ENCODE assay signal across 8 cellular contexts in genomic region chr20:62303327-62304226, GRCh38. TPM values are rescaled to one million over a fixed set of nuclear protein-coding genes. Genes with fewer than 3 reads are reported as not detected.
DNase-seq lines count a peak whose midpoint lies in the region; ATAC-seq, FAIRE-seq and TF ChIP-seq lines count a peak whose summit lies in the region.

No MANE protein-coding gene starts in this region.

- H3K18ac ChIP-seq in H9 (ENCODE audit: insufficient read length, low read depth, low read length) (no peak overlapping the region), H1 (ENCODE audit: extremely low read depth, low read length) (no peak overlapping the region)

- H3K23me2 ChIP-seq in H9 (ENCODE audit: insufficient read length, low read depth, low read length, poor library complexity, severe bottlenecking) (peaks cover 7% of the 10 kb centered on the region), H1 (ENCODE audit: low read depth, low read length) (peaks cover 10% of the 10 kb centered on the region; the same call in 1 of the 2 replicates)

- H3K9me3 Mint-ChIP-seq in H9, result no peaks in the 10 kb centered on the region

- DNase-seq in COR-L47 (lab: John Stamatoyannopoulos, UW) (peak; percentile 27), H9 (peak; percentile 31), RWPE2 (ENCODE audit: low spot score) (peak; percentile 91), H1 (ENCODE audit: low read depth in 1 of 2, low spot score in 2 of 2) (no peak), NCI-H1436 (lab: John Stamatoyannopoulos, UW) (no peak), germinal center (ENCODE audit: low spot score) (no peak)
- DNase-seq in effector CD4-positive, alpha-beta T cell, result no peak

- H2BK15ac ChIP-seq in H9 (ENCODE audit: low read depth, low read length) (no peak overlapping the region), H1 (ENCODE audit: low read length) (no peak overlapping the region)

- H3K14ac ChIP-seq in H9 (ENCODE audit: insufficient read depth, low read length) (peak overlapping the region; percentile 63; the same call in 1 of the 2 replicates), H1 (ENCODE audit: insufficient read length) (no peak overlapping the region)

- no peak overlapping the region for H2AFZ ChIP-seq in H9 (ENCODE audit: low read length)
- H2AFZ ChIP-seq in H1 (ENCODE audit: low read length), result no peak overlapping the region

- H3K4me3 ChIP-seq in RWPE2 (ENCODE audit: severe bottlenecking) (peak overlapping the region; percentile 75), H1 (ENCODE audit: extremely low read depth in 1 of 4, insufficient read depth in 2 of 4, low read depth in 3 of 4, low read length in 4 of 4) (peak overlapping the region; percentile 62 to 96 (median 90)), muscle layer of colon (ENCODE audit: low read depth in 1 of 2, low read length in 2 of 2) (peak overlapping the region; percentile 87 to 88)

- H2BK120ac ChIP-seq in H9 (ENCODE audit: low read depth, low read length, poor library complexity, severe bottlenecking) (no peak overlapping the region), H1 (replicated peaks; ENCODE audit: low read depth, low read length) (no peak overlapping the region)

- no peak overlapping the region for H4K5ac ChIP-seq in H9 (ENCODE audit: insufficient read length, low read depth, low read length)
- no peak overlapping the region for H4K5ac ChIP-seq in H1 (ENCODE audit: insufficient read length, low read depth, low read length)

- ATAC-seq in RWPE2 (ENCODE audit: low read depth), result peak; percentile 4; the same call in 2 of the 3 replicates

- H3K9ac ChIP-seq in H9 (ENCODE audit: extremely low read depth, insufficient read length, low read length) (peak overlapping the region; percentile 67), H1 (replicated peaks in 1 of 4; ENCODE audit: extremely low read depth in 1 of 4, low read depth in 3 of 4, low read length in 3 of 4) (peak overlapping the region; percentile 47 to 85 (median 66); a peak in 6 of 7 replicates), muscle layer of colon (ENCODE audit: low read length) (peak overlapping the region; percentile 37)

- H3K27me3 ChIP-seq in H9 (ENCODE audit: insufficient read depth, low read length) (no peaks in the 10 kb centered on the region), RWPE2 (ENCODE audit: insufficient read depth, poor library complexity, severe bottlenecking) (no peaks in the 10 kb centered on the region), H1 (replicated peaks in 1 of 4; ENCODE audit: control insufficient read depth in 3 of 4, extremely low read depth in 1 of 4, insufficient read depth in 3 of 4, low read length in 3 of 4) (no peaks in the 10 kb centered on the region), muscle layer of colon (ENCODE audit: control insufficient read depth in 1 of 2, insufficient read depth in 2 of 2, low read length in 2 of 2) (no peaks in the 10 kb centered on the region)

- H3K4me1 Mint-ChIP-seq in H9, result peaks cover 14 to 22% of the 10 kb centered on the region in 2 experiments

- FAIRE-seq in H1 (lab: Jason Lieb, UNC), result no peak

- H2BK12ac ChIP-seq in H9 (ENCODE audit: insufficient read length, low read depth, low read length), result no peak overlapping the region
- H2BK12ac ChIP-seq in H1 (ENCODE audit: low read depth, low read length), result no peak overlapping the region

- H3K9me3 ChIP-seq in H9 (ENCODE audit: control insufficient read depth, low read depth, low read length) (no peaks in the 10 kb centered on the region), RWPE2 (ENCODE audit: severe bottlenecking) (no peaks in the 10 kb centered on the region), H1 (ENCODE audit: insufficient read depth in 2 of 2, low read depth in 1 of 2, low read length in 1 of 2) (no peaks in the 10 kb centered on the region), muscle layer of colon (ENCODE audit: low read length) (no peaks in the 10 kb centered on the region)

- H3K27me3 Mint-ChIP-seq in H9 (ENCODE audit: low read depth), result no peaks in the 10 kb centered on the region

- H3K79me2 ChIP-seq in H9 (ENCODE audit: insufficient read depth, low read length), result peaks cover 18% of the 10 kb centered on the region; the same call in 1 of the 2 replicates
- H3K79me2 ChIP-seq in H1 (ENCODE audit: control insufficient read depth in 1 of 2, insufficient read depth in 2 of 2, low read length in 2 of 2), result peaks cover 18 to 31% of the 10 kb centered on the region in 2 experiments; a peak in 3 of 4 replicates

- CTCF ChIA-PET in H1 (lab: Charles Lee; ENCODE audit: partially characterized antibody), result interaction anchor here (1.3 to 1.8 kb wide), 3 partner anchors 61 to 79 kb away, joined by 4 to 5 read pairs (median 5); no protein-coding TSS in a partner anchor

- POLR2A ChIA-PET in H1 (lab: Charles Lee; ENCODE audit: partially characterized antibody), result interaction anchor here (0.8 to 14.6 kb wide), 11 partner anchors 9 to 97 kb away, joined by 3 to 170 read pairs (median 5); partner anchors contain the start of genes LAMA5 and RPS21

- H3K4me2 ChIP-seq in H9 (ENCODE audit: insufficient read depth, insufficient read length, low read length), result peak overlapping the region; percentile 63
- H3K4me2 ChIP-seq in H1 (ENCODE audit: insufficient read depth in 1 of 2, low read depth in 2 of 2, low read length in 2 of 2), result peak overlapping the region; percentile 80

- H3K36me3 ChIP-seq in RWPE2 (ENCODE audit: low read depth) (peaks cover 51% of the 10 kb centered on the region), H1 (ENCODE audit: control insufficient read depth in 2 of 4, insufficient read depth in 4 of 4, low read length in 3 of 4) (peaks cover 24 to 45% (median 36%) of the 10 kb centered on the region in 4 experiments), muscle layer of colon (ENCODE audit: insufficient read depth, low read length) (peaks cover 41% of the 10 kb centered on the region)

- H2AK5ac ChIP-seq in H9 (ENCODE audit: insufficient read length, low read length), result no peak overlapping the region
- H2AK5ac ChIP-seq in H1 (ENCODE audit: low read depth, low read length), result no peak overlapping the region

- TF ChIP-seq RAD21 in H1 (IDR thresholded peaks at IDR 0.05 in 1 of 2, conservative IDR thresholded peaks at IDR 0.05 in 1 of 2; ENCODE audit: low read depth in 2 of 2, low read length in 2 of 2), result no peak

- H2BK5ac ChIP-seq in H9 (ENCODE audit: insufficient read length, low read length) (no peak overlapping the region), H1 (ENCODE audit: low read depth, low read length) (peak overlapping the region; percentile 44)

- no peak for TF ChIP-seq EP300 in H1 (IDR thresholded peaks at IDR 0.05; ENCODE audit: borderline replicate concordance in 1 of 2, low read depth in 2 of 2, low read length in 2 of 2)

- H3K4me1 ChIP-seq in H9 (ENCODE audit: insufficient read depth, low read length), result no peaks in the 10 kb centered on the region; the same call in 1 of the 2 replicates
- peaks cover 28% of the 10 kb centered on the region for H3K4me1 ChIP-seq in RWPE2 (ENCODE audit: insufficient read depth, poor library complexity, severe bottlenecking)
- H3K4me1 ChIP-seq in H1 (replicated peaks in 1 of 4; ENCODE audit: control insufficient read depth in 3 of 4, insufficient read depth in 4 of 4, low read length in 3 of 4), result peaks cover 0 to 9% (median 4%) of the 10 kb centered on the region in 4 experiments; a peak in 5 of 7 replicates
- H3K4me1 ChIP-seq in muscle layer of colon (ENCODE audit: insufficient read depth, low read length), result peaks cover 21% of the 10 kb centered on the region

- WGBS in H9 (ENCODE audit: extremely low coverage, insufficient read length, low lambda C conversion rate), result no CpG with 5 or more reads among the region's 67 CpGs
- WGBS in H1 (ENCODE audit: extremely low coverage in 1 of 2, insufficient coverage in 1 of 2, insufficient read length in 1 of 2, insufficient replicate concordance in 2 of 2, low coverage in 1 of 2, low lambda C conversion rate in 2 of 2, missing lambda C conversion rate in 1 of 2), 2 experiments, result 9% methylated on average over 64 of the region's 67 CpGs; no CpG with 5 or more reads in 1 of the 2 experiments

- peak overlapping the region; percentile 90 to 96 for H3K4me3 Mint-ChIP-seq in H9

- peaks cover 19 to 48% (median 47%) of the 10 kb centered on the region in 3 experiments for H3K36me3 Mint-ChIP-seq in H9 (ENCODE audit: insufficient read depth in 1 of 3, low read depth in 3 of 3)

- no peak overlapping the region for H3K4ac ChIP-seq in H9 (ENCODE audit: low read depth, low read length)
- H3K4ac ChIP-seq in H1 (replicated peaks; ENCODE audit: insufficient read length, low read depth, low read length), result no peak overlapping the region

- H3T11ph ChIP-seq in H9 (ENCODE audit: low read length), result no peak overlapping the region

- H3K56ac ChIP-seq in H9 (ENCODE audit: insufficient read length, low read depth, low read length) (no peak overlapping the region), H1 (replicated peaks; ENCODE audit: insufficient read length, low read depth, low read length) (peak overlapping the region; percentile 64)

- TF ChIP-seq POLR2A in H1 (IDR thresholded peaks at IDR 0.05; ENCODE audit: control extremely low read depth in 1 of 2, low read depth in 2 of 2, low read length in 2 of 2), result no peak; a peak in 1 of 3 replicates

- H3K23ac ChIP-seq in H9 (ENCODE audit: insufficient read length, low read depth, low read length), result no peak overlapping the region
- H3K23ac ChIP-seq in H1 (ENCODE audit: insufficient read length), result no peak overlapping the region

- H4K20me1 ChIP-seq in H9 (ENCODE audit: control insufficient read depth, insufficient read depth, insufficient read length) (no peaks in the 10 kb centered on the region), H1 (replicated peaks in 1 of 2; ENCODE audit: control insufficient read depth in 1 of 2, insufficient read depth in 2 of 2, low read length in 2 of 2) (peaks cover 34 to 45% of the 10 kb centered on the region in 2 experiments)

- H3K79me1 ChIP-seq in H9 (ENCODE audit: insufficient read depth, low read depth, low read length, poor library complexity, severe bottlenecking), result no peaks in the 10 kb centered on the region
- H3K79me1 ChIP-seq in H1 (ENCODE audit: low read depth, low read length), result peaks cover 18% of the 10 kb centered on the region

- H4K8ac ChIP-seq in H9 (replicated peaks; ENCODE audit: insufficient read length, low read depth, low read length) (no peak overlapping the region), H1 (ENCODE audit: extremely low read depth, insufficient read depth, low read length) (peak overlapping the region; percentile 22; the same call in 1 of the 2 replicates)

- H4K91ac ChIP-seq in H9 (ENCODE audit: insufficient read length, low read depth, low read length), result no peak overlapping the region
- no peak overlapping the region for H4K91ac ChIP-seq in H1 (replicated peaks; ENCODE audit: insufficient read length, low read length)

- H2BK20ac ChIP-seq in H9 (ENCODE audit: low read depth, low read length, poor library complexity, severe bottlenecking) (no peak overlapping the region), H1 (ENCODE audit: low read length) (no peak overlapping the region)

- H3K27ac ChIP-seq in H9 (ENCODE audit: insufficient read length, low read depth, low read length), result no peak overlapping the region
- peak overlapping the region; percentile 80 for H3K27ac ChIP-seq in RWPE2 (ENCODE audit: poor library complexity, severe bottlenecking)
- H3K27ac ChIP-seq in H1 (ENCODE audit: low read depth, low read length), result peak overlapping the region; percentile 60; the same call in 1 of the 2 replicates
- peak overlapping the region; percentile 75 for H3K27ac ChIP-seq in muscle layer of colon (ENCODE audit: low read depth, low read length)

- TF ChIP-seq CTCF in H9 (conservative IDR thresholded peaks at IDR 0.05) (no peak), RWPE2 (IDR thresholded peaks at IDR 0.05; ENCODE audit: poor library complexity, severe bottlenecking) (no peak), H1 (IDR thresholded peaks at IDR 0.05; ENCODE audit: control extremely low read depth in 1 of 3, insufficient read depth in 1 of 3, low read depth in 1 of 3, low read length in 3 of 3) (no peak)

- peak overlapping the region; percentile 85 to 97 (median 92); a peak in 6 of 7 replicates for H3K27ac Mint-ChIP-seq in H9

RNA-seq across cellular contexts. Expression of gene ADRM1, which starts 0.8 kb away (rescaled TPM):
- 153 and 154 TPM in 2 replicates for total RNA-seq in H9 (2021)
- total RNA-seq in H1 (2021; fragmentation: NEBNext Ultra II Directional; extraction: Animal tissue kit (Norgen Biotek cat#: 25700)), result 126 and 138 TPM in 2 replicates
- polyA plus RNA-seq in H1 (2011; rRNA removed), result 214 and 260 TPM in 2 replicates
- 209 TPM for polyA plus RNA-seq in H1 (2011; cell fraction: cytosol; rRNA removed)
- 180 TPM for polyA plus RNA-seq in H1 (2011; cell fraction: nucleus; rRNA removed)
- polyA plus RNA-seq in H1 (2012, experiment 1 of 2), result 119 to 168 TPM (median 157 TPM) in 4 replicates
- 141 TPM for polyA plus RNA-seq in H1 (2012, experiment 2 of 2)
- 137 TPM for polyA plus RNA-seq in H1 (2013, experiment 1 of 2)
- 131 TPM for polyA plus RNA-seq in H1 (2013, experiment 2 of 2)
- 39.2 and 45.4 TPM in 2 replicates for polyA minus RNA-seq in H1 (2011; rRNA and poly(A)+ RNA removed)
- polyA minus RNA-seq in H1 (2011; cell fraction: cytosol; rRNA and poly(A)+ RNA removed), result 68.0 TPM
- 67.0 TPM for polyA minus RNA-seq in H1 (2011; cell fraction: nucleus; rRNA and poly(A)+ RNA removed)

Comparison
In these comparisons a context has a peak if more than half of its experiments do, and no peak if none do; other contexts are left out.
1. DNase-seq: peak in COR-L47 (single experiment), H9 (single experiment) and RWPE2 (single experiment); none in H1 (0 of 2), NCI-H1436 (single experiment), effector CD4-positive, alpha-beta T cell (single experiment) and germinal center (single experiment).
2. Peak in every context shown above with its lines, with median percentiles within 50 percentile points of each other: H3K9ac ChIP-seq and H3K4me3 ChIP-seq.